ENCODE assay signal across 13 cellular contexts in genomic region chr22:36734171-36735058, GRCh38. TPM values are rescaled to one million over a fixed set of nuclear protein-coding genes. Genes with fewer than 3 reads are reported as not detected.
DNase-seq lines count a peak whose midpoint lies in the region; ATAC-seq, FAIRE-seq and TF ChIP-seq lines count a peak whose summit lies in the region.
"Had no signal": no experiment of that assay in that cellular context is flagged by ENCODE, and none has a peak within 500 bp of the region (broad histone marks: within the 10 kb centered on the region; RNA-seq: fewer than 3 reads in every experiment).

No MANE protein-coding gene starts in this region.

- ATAC-seq in GM18907 (IDR thresholded peaks at IDR 0.05; ENCODE audit: unreplicated experiment): no peak

- in situ Hi-C loops in GM13977 (cut with MboI; ENCODE audit: low pct_unique_long_range_greater_than_20kb, low sequenced_read_pairs, unreplicated experiment): no loop called here

- no peak for TF ChIP-seq EP300 in stomach (IDR thresholded peaks at IDR 0.05)

- no peak for TF ChIP-seq POLR2A in stomach (IDR thresholded peaks at IDR 0.05)

- DNase-seq in GM13977 (ENCODE audit: low spot score) (peak; percentile 61), RCC 7860 (ENCODE audit: low spot score) (peak; percentile 14), fibroblast of peridontal ligament (ENCODE audit: extremely low read depth) (peak; percentile 40), stomach (peak; percentile 21), Kasumi-1 (lab: John Stamatoyannopoulos, UW) (no peak), NCI-H146 treated with DMSO at 0.1 percent for 48 hours (lab: John Stamatoyannopoulos, UW; ENCODE audit: unreplicated experiment) (no peak)
- DNase-seq: activated T-cell treated with anti-CD3 and anti-CD28 coated beads, Interleukin-2, amount 50 U/mL, for 24 hours; NCI-H774; T1000 had no signal

- TF ChIP-seq CTCF in GM13977 (IDR thresholded peaks at IDR 0.05; ENCODE audit: extremely low read depth, insufficient read depth, missing control alignments): no peak
- TF ChIP-seq CTCF in stomach (IDR thresholded peaks at IDR 0.05): no peak

- no peaks in the 10 kb centered on the region for H3K36me3 ChIP-seq in stomach
- H3K36me3 ChIP-seq: cardiac muscle cell had no signal

- no peak overlapping the region for H3K27ac ChIP-seq in stomach
- H3K27ac ChIP-seq: cardiac muscle cell, KMS-11 had no signal

- FAIRE-seq in RCC 7860 (lab: Jason Lieb, UNC): no peak

- H3K4me3 ChIP-seq in stomach: no peak overlapping the region
- H3K4me3 ChIP-seq: cardiac muscle cell had no signal

- H3K4me1 ChIP-seq in stomach: peaks cover 0 to 4% (median 0%) of the 10 kb centered on the region in 4 donors

- H3K9me3 ChIP-seq in stomach: peaks cover 0 to 10% (median 7%) of the 10 kb centered on the region in 4 donors

- intact Hi-C loops in stomach (cut with DNase I; ENCODE audit: low total_unique reads): no loop called here

- peaks cover 0 to 88% (median 7%) of the 10 kb centered on the region in 3 donors for H3K27me3 ChIP-seq in stomach

- WGBS in stomach, 5 donors: 44 to 54% (median 50%) methylated on average over 10 of the region's 10 CpGs

RNA-seq across cellular contexts. Expression of gene CACNG2, which starts 30.9 kb away (rescaled TPM):
- total RNA-seq in stomach: not detected
- polyA plus RNA-seq in stomach: not detected
- total RNA-seq: cardiac muscle cell, glomerular endothelial cell had no signal
- polyA plus RNA-seq: cardiac muscle cell had no signal

RNA-seq across cellular contexts. Expression of gene IFT27, which starts 41.5 kb away (rescaled TPM):
- 10 to 100 TPM in 3 of 5 donors, 1 to 10 TPM in 2; 8.2 to 36.1 (median 13.8) TPM for total RNA-seq in stomach
- 10 to 100 TPM; 19.4 to 31.5 (median 24.6) TPM for polyA plus RNA-seq in stomach

Comparison
In these comparisons a context has a peak if more than half of its experiments do, and no peak if none do; other contexts are left out.
1. DNase-seq: peak in GM13977 (single experiment), RCC 7860 (single experiment), fibroblast of peridontal ligament (single experiment) and stomach (single experiment); none in Kasumi-1 (0 of 2) and NCI-H146 treated with DMSO at 0.1 percent for 48 hours (single experiment).